8 cellular contexts compared by ENCODE assay signal in the genomic region with DNA sequence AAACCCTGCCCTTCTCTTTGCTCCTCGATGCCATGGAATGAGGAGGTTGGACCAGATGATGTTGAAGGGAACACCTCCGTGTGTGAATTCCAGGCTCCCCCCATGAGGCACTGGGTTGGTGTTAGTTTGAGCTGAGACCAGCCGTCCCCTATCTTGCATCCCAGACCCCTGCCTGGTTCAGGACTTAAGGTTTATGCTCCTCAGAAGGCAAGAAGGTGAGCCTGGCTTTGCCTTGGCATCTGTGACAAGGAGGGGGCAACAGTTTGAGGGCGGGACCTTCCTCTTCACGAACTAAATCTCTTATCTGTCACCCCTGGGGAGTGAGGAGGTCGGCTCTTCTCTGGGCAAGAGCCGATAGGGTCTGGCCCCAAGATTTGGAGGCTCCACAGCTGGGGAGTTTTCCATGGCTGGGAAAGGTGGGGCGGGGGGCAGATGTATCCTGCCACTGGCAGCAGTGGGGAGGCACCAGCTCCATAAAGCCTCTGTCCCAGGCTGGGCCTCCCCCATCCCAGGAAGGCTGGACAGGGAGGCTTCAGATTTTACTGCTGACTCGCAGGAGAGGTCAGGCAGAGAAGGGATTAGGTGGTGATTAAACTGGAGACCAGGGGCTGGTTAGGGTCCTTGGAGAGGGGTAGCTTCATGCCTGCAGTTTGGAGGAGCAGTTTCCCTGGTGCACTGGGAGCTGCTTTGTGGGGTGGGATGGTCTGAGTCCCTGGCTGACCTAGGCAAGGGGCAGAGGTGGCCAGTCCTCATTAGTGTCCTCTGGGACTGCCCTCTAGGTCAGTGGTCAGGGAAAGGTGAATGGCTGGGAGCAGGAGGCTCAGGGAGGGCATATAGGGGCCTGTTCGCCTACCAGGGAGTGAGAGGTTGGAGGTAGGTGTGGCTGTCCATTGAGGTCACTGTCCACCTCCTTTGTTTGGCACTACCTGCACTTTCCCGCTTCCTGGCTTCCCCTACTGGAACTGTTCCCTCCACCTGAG. TPM values are rescaled to one million over a fixed set of nuclear protein-coding genes. Genes with fewer than 3 reads are reported as not detected.
A peak's percentile ranks its signal among the peaks of the same experiment; 100 is the strongest.
DNase-seq lines count a peak whose midpoint lies in the region; ATAC-seq, FAIRE-seq and TF ChIP-seq lines count a peak whose summit lies in the region.

No MANE protein-coding gene starts in this region.

- peak; percentile 35 for FAIRE-seq in GM12891 (lab: Jason Lieb, UNC)

- ATAC-seq in gastrocnemius medialis (peak in 1 of 2 donors; percentile 8), GM19467 (IDR thresholded peaks at IDR 0.05; ENCODE audit: unreplicated experiment) (no peak), GM19035 (IDR thresholded peaks at IDR 0.05; ENCODE audit: unreplicated experiment) (no peak)

- H3K4me1 Mint-ChIP-seq in glutamatergic neuron (ENCODE audit: low read depth, unreplicated experiment), result no peaks in the 10 kb centered on the region

- H3K9me3 Mint-ChIP-seq in glutamatergic neuron (ENCODE audit: unreplicated experiment), result peaks cover 1% of the 10 kb centered on the region

- no peaks in the 10 kb centered on the region for H3K36me3 Mint-ChIP-seq in glutamatergic neuron (ENCODE audit: unreplicated experiment)

- TF ChIP-seq POLR2A in GM12891 (IDR thresholded peaks at IDR 0.05; ENCODE audit: low read depth, low read length) (no peak), gastrocnemius medialis (IDR thresholded peaks at IDR 0.05) (no peak)

- DNase-seq in GM12891 (ENCODE audit: insufficient read length, low spot score), result no peak
- DNase-seq in glutamatergic neuron, result no peak
- DNase-seq in gastrocnemius medialis, result no peak
- no peak for DNase-seq in putamen (ENCODE audit: low spot score)
- DNase-seq in activated CD4-positive, CD25-positive, alpha-beta regulatory T cell treated with anti-CD3 and anti-CD28 coated beads, Interleukin-2, amount 50 U/mL, for 72 hours, result no peak

- intact Hi-C loops in gastrocnemius medialis (cut with DNase I; ENCODE audit: low total_unique reads), result no loop called here

- peaks cover 0 to 14% of the 10 kb centered on the region in 2 donors for H3K4me1 ChIP-seq in gastrocnemius medialis

- H3K9me3 ChIP-seq in gastrocnemius medialis, result no peaks in the 10 kb centered on the region

- peaks cover 24 to 35% (median 31%) of the 10 kb centered on the region in 3 donors for H3K27me3 ChIP-seq in gastrocnemius medialis

- no peak for TF ChIP-seq CTCF in WI38 (IDR thresholded peaks at IDR 0.05; ENCODE audit: low read depth, low read length)
- no peak for TF ChIP-seq CTCF in glutamatergic neuron (IDR thresholded peaks at IDR 0.05; ENCODE audit: partially characterized antibody, unreplicated experiment)
- no peak for TF ChIP-seq CTCF in gastrocnemius medialis (IDR thresholded peaks at IDR 0.05 in 4 of 5, conservative IDR thresholded peaks at IDR 0.05 in 1 of 5)

- H3K36me3 ChIP-seq in gastrocnemius medialis, result no peaks in the 10 kb centered on the region

- no peak overlapping the region for H3K27ac ChIP-seq in gastrocnemius medialis

- peaks cover 15% of the 10 kb centered on the region for H3K27me3 Mint-ChIP-seq in glutamatergic neuron (ENCODE audit: unreplicated experiment)

- no peak overlapping the region for H3K27ac Mint-ChIP-seq in glutamatergic neuron (ENCODE audit: unreplicated experiment)

- peak overlapping the region; percentile 46 for H3K4me3 Mint-ChIP-seq in glutamatergic neuron (ENCODE audit: unreplicated experiment)

- in situ Hi-C loops in gastrocnemius medialis (cut with MboI; ENCODE audit: low sequenced_read_pairs in 4 of 4), result loop anchor here (10.0 to 25.0 kb wide), 4 partner anchors 87 to 286 kb away; a partner anchor contains a TSS

- H3K4me3 ChIP-seq in WI38 (ENCODE audit: low read depth, low read length), result peak overlapping the region; percentile 79
- H3K4me3 ChIP-seq in gastrocnemius medialis, result peak overlapping the region; percentile 60 to 72 (median 62)

TF ChIP-seq in GM12891, 5 proteins besides CTCF, POLR2A, EP300 and RAD21:
- TF ChIP-seq POU2F2 (IDR thresholded peaks at IDR 0.05; ENCODE audit: low read depth, low read length), result no peak
- no peak for TF ChIP-seq SPI1 (IDR thresholded peaks at IDR 0.05; ENCODE audit: low read depth, low read length)
- TF ChIP-seq POLR2AphosphoS5 (IDR thresholded peaks at IDR 0.05; ENCODE audit: low read depth, low read length), result no peak
- no peak for TF ChIP-seq PAX5 (IDR thresholded peaks at IDR 0.05; ENCODE audit: insufficient read depth, low read length, severe bottlenecking)
- TF ChIP-seq TAF1 (IDR thresholded peaks at IDR 0.05; ENCODE audit: low read depth, low read length), result no peak

RNA-seq across cellular contexts. Expression of a gene that starts 1.1 kb away (rescaled TPM):
- 0.46 TPM for polyA plus RNA-seq in GM12891 (2012; ENCODE audit: low read depth, missing spikeins)
- total RNA-seq in glutamatergic neuron (ENCODE audit: unreplicated experiment) (0.76 TPM), gastrocnemius medialis (1 to 10 TPM; 3.0 to 5.1 (median 4.2) TPM)

RNA-seq across cellular contexts. Expression of a gene that starts 10.7 kb away (rescaled TPM):
- 4.6 TPM for polyA plus RNA-seq in GM12891 (2012; ENCODE audit: low read depth, missing spikeins)
- total RNA-seq in glutamatergic neuron (ENCODE audit: unreplicated experiment) (43.1 TPM), gastrocnemius medialis (10 to 100 TPM in 1 of 4 donors, 1 to 10 TPM in 3; 4.7 to 11.2 (median 8.1) TPM)

RNA-seq across cellular contexts. Expression of a gene that starts 27.6 kb away (rescaled TPM):
- polyA plus RNA-seq in GM12891 (2012; ENCODE audit: low read depth, missing spikeins), result 60.6 TPM
- 5.8 TPM for total RNA-seq in glutamatergic neuron (ENCODE audit: unreplicated experiment)
- total RNA-seq in gastrocnemius medialis, result 10 to 100 TPM; 15.9 to 57.7 (median 44.5) TPM

RNA-seq across cellular contexts. Expression of a gene that starts 41.1 kb away (rescaled TPM):
- 0.69 TPM for polyA plus RNA-seq in GM12891 (2012; ENCODE audit: low read depth, missing spikeins)
- total RNA-seq in glutamatergic neuron (ENCODE audit: unreplicated experiment) (6.2 TPM), gastrocnemius medialis (1 to 10 TPM in 2 of 4 donors, under 1 TPM in 2; 0.41 to 1.4 (median 1.1) TPM)

RNA-seq across cellular contexts. Expression of a gene that starts 41.3 kb away (rescaled TPM):
- polyA plus RNA-seq in GM12891 (2012; ENCODE audit: low read depth, missing spikeins), result 69.6 TPM
- total RNA-seq in glutamatergic neuron (ENCODE audit: unreplicated experiment) (157 TPM), gastrocnemius medialis (100 to 1,000 TPM in 2 of 4 donors, 10 to 100 TPM in 2; 36.0 to 145 (median 94.5) TPM)
